20 cellular contexts compared by ENCODE assay signal in the genomic region with DNA sequence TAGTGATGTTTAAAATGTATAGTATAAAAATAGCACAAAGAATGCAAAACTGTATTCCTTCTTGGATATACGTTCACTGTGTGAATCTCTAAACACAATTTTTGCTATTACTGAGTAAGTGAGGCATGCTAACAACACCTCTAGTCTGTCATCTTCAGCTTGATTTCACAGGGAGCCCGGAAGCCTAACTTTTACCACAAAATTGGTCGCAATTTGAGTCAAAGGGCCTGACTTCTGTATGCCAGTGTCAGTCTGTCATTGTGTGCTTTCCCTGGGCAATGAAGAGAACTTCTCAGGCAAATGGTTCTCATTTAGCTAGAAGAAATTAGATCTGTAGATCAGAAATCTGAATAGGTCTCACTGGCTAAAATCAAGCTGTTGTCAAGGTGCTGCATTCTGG.
DNase-seq lines count a peak whose midpoint lies in the region; ATAC-seq, FAIRE-seq and TF ChIP-seq lines count a peak whose summit lies in the region.
"Had no signal": no experiment of that assay in that cellular context is flagged by ENCODE, and none has a peak within 500 bp of the region (broad histone marks: within the 10 kb centered on the region; RNA-seq: fewer than 3 reads in every experiment).

No MANE protein-coding gene starts in this region.

- H3K9me3 Mint-ChIP-seq in mesothelial cell of epicardium, result peaks cover 27% of the 10 kb centered on the region
- H3K9me3 Mint-ChIP-seq: T-helper 1 cell treated with Interleukin-12 subunit alpha and Interleukin-12 subunit beta and Interleukin-4 antibody, amounts not matched to agents 30 μg/mL and 1 μg/mL, for 36 hours had no signal

- WGBS in right lobe of liver (ENCODE audit: insufficient coverage, low coverage, low lambda C conversion rate, missing lambda C conversion rate), result 25% methylated on average over 3 of the region's 3 CpGs

- no peak overlapping the region for H3K27ac Mint-ChIP-seq in mesothelial cell of epicardium
- H3K27ac Mint-ChIP-seq: activated naive CD4-positive, alpha-beta T cell treated with anti-CD3 and anti-CD28 coated beads, Interleukin-2, amount 50 U/mL, for 24 hours; CD8-positive, alpha-beta memory T cell; H9; T-helper 1 cell treated with Interleukin-12 subunit alpha and Interleukin-12 subunit beta and Interleukin-4 antibody, amounts not matched to agents 30 μg/mL and 1 μg/mL, for 36 hours had no signal

- H3K27ac ChIP-seq in right lobe of liver, result no peak overlapping the region
- H3K27ac ChIP-seq: breast epithelium, tibial artery had no signal

- no peak for TF ChIP-seq POLR2A in right lobe of liver (IDR thresholded peaks at IDR 0.05)

- H3K9me3 ChIP-seq in right lobe of liver, result no peaks in the 10 kb centered on the region
- H3K9me3 ChIP-seq: tibial artery had no signal

- H3K4me1 ChIP-seq in right lobe of liver, result no peaks in the 10 kb centered on the region
- H3K4me1 ChIP-seq: breast epithelium, tibial artery had no signal

- H3K27me3 ChIP-seq in right lobe of liver, result no peaks in the 10 kb centered on the region
- H3K27me3 ChIP-seq: breast epithelium, tibial artery had no signal

- intact Hi-C loops in right lobe of liver (cut with DNase I), result no loop called here

- DNase-seq in mesothelial cell of epicardium (ENCODE audit: low spot score in 2 of 2, unreplicated experiment in 2 of 2) (no peak), frontal cortex (ENCODE audit: low spot score in 2 of 2) (no peak), NCI-H2196 treated with DMSO at 0.1 percent for 48 hours (lab: John Stamatoyannopoulos, UW; ENCODE audit: unreplicated experiment) (no peak), right lobe of liver (no peak)
- DNase-seq: activated T-cell treated with anti-CD3 and anti-CD28 coated beads for 4 hours; CD8-positive, alpha-beta memory T cell; EL; H9; NCI-H1694 treated with DMSO at 0.1 percent for 48 hours; NCI-H510A; SHP77; stimulated activated CD4-positive, alpha-beta T cell treated with anti-CD3 and anti-CD28 coated beads, Interleukin-4, amount 100 ng/mL, for 4 hours; tibial artery had no signal

- H3K36me3 Mint-ChIP-seq in mesothelial cell of epicardium, result peaks cover 2% of the 10 kb centered on the region
- H3K36me3 Mint-ChIP-seq: activated naive CD4-positive, alpha-beta T cell treated with anti-CD3 and anti-CD28 coated beads, Interleukin-2, amount 50 U/mL, for 24 hours; CD8-positive, alpha-beta memory T cell had no signal

- H3K27me3 Mint-ChIP-seq in mesothelial cell of epicardium (ENCODE audit: low read depth), result no peaks in the 10 kb centered on the region

- H3K4me3 Mint-ChIP-seq in mesothelial cell of epicardium, result no peak overlapping the region
- H3K4me3 Mint-ChIP-seq: activated naive CD4-positive, alpha-beta T cell treated with anti-CD3 and anti-CD28 coated beads, Interleukin-2, amount 50 U/mL, for 24 hours; CD8-positive, alpha-beta memory T cell; H9; T-helper 1 cell treated with Interleukin-12 subunit alpha and Interleukin-12 subunit beta and Interleukin-4 antibody, amounts not matched to agents 30 μg/mL and 1 μg/mL, for 36 hours had no signal

- H3K4me1 Mint-ChIP-seq in mesothelial cell of epicardium, result no peaks in the 10 kb centered on the region
- H3K4me1 Mint-ChIP-seq: activated naive CD4-positive, alpha-beta T cell treated with anti-CD3 and anti-CD28 coated beads, Interleukin-2, amount 50 U/mL, for 24 hours; CD8-positive, alpha-beta memory T cell; H9 had no signal

- H3K36me3 ChIP-seq in right lobe of liver, result no peaks in the 10 kb centered on the region
- H3K36me3 ChIP-seq: breast epithelium, tibial artery had no signal

- ATAC-seq in GM18502 (IDR thresholded peaks at IDR 0.05; ENCODE audit: poor library complexity, unreplicated experiment) (peak; percentile 91), GM18870 (IDR thresholded peaks at IDR 0.05; ENCODE audit: unreplicated experiment) (peak; percentile 64), HG02610 (IDR thresholded peaks at IDR 0.05; ENCODE audit: unreplicated experiment) (peak; percentile 96), HG03520 (IDR thresholded peaks at IDR 0.05; ENCODE audit: unreplicated experiment) (peak; percentile 64), right lobe of liver (no peak)

- no peak overlapping the region for H3K4me3 ChIP-seq in right lobe of liver
- H3K4me3 ChIP-seq: breast epithelium, tibial artery had no signal

- no peak for FAIRE-seq in frontal cortex (lab: Jason Lieb, UNC)

- TF ChIP-seq CTCF in mesothelial cell of epicardium (IDR thresholded peaks at IDR 0.05; ENCODE audit: unreplicated experiment) (no peak), right lobe of liver (IDR thresholded peaks at IDR 0.05) (no peak)

Comparison
In these comparisons a context has a peak if more than half of its experiments do, and no peak if none do; other contexts are left out.
1. ATAC-seq: peak in GM18502 (single experiment), GM18870 (single experiment), HG02610 (single experiment) and HG03520 (single experiment); none in right lobe of liver (0 of 4).